Comparison of ENCODE assay signal across 8 cellular contexts in the genomic region with DNA sequence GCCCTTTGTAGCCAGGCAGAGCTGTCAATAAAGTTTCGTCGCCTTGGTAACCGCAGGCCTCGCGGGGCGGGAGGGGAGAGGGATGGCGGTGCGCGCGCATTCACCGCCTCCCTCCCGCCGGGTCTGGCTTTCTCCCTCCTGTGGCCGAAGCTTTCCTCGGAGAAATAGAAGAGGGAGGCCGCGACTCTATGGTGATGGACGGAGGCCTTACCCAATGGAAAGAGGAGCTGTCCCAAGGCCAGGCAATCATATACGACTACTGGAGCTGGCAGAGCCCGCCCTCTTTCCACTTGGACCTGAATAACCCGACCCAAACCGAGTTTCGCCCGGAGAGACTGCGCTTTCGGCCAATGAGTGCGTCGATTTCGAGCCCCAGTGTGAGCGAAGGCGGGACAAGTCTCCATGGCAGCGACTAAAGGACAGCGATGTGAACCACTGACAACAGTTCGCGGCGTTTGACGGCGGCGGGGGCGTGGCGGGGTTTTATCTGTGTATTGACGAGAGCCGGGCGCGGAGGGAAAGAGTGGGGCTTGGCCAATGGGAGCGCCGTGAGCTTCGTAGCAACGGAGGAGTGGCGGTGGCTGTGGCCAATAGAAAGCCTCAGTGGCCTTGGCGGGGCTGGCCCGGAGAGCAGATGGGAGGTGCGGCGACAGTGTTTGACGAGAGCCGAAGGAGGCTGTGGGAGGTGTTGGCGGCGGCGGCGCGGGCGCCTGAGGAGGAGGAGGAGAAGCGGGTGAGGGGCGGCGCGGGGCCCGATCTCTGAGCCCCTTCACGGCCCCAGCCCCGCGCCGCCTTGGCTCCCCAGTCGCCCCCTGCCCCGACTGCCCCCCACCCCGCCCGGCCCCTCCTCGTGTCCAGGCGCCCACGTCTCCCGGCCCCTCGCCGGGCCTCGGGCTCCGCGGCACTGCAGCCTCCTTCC. TPM values are rescaled to one million over a fixed set of nuclear protein-coding genes. Genes with fewer than 3 reads are reported as not detected.
DNase-seq lines count a peak whose midpoint lies in the region; ATAC-seq and TF ChIP-seq lines count a peak whose summit lies in the region.

A gene (plus strand): TSS at position 652 of the 919 bp plus-strand sequence. CDS start 2,061 bp downstream, outside the sequence.

- H3K27me3 Mint-ChIP-seq in natural killer cell treated with Interleukin-12 subunit alpha and Interleukin-12 subunit beta and Interleukin-15 and Interleukin-18, amount 100 ng/mL, for 72 hours: peaks cover 0 to 11% of the 10 kb centered on the region in 2 donors

- H3K36me3 Mint-ChIP-seq in natural killer cell treated with Interleukin-12 subunit alpha and Interleukin-12 subunit beta and Interleukin-15 and Interleukin-18, amount 100 ng/mL, for 72 hours: no peaks in the 10 kb centered on the region

- H3K36me3 ChIP-seq in H7 (replicated peaks; ENCODE audit: control insufficient read depth, insufficient read depth, low read length): peaks cover 16% of the 10 kb centered on the region

- ATAC-seq in natural killer cell treated with Interleukin-12 subunit alpha and Interleukin-12 subunit beta and Interleukin-15 and Interleukin-18, amount 100 ng/mL, for 72 hours: peak; percentile 91
- ATAC-seq in stimulated activated naive CD8-positive, alpha-beta T cell treated with anti-CD3 and anti-CD28 coated beads, Interleukin-15, Interleukin-2, amounts not matched to agents 100 U/mL and 50 U/mL, for 24 hours: peak; percentile 87

- H3K27ac Mint-ChIP-seq in natural killer cell treated with Interleukin-12 subunit alpha and Interleukin-12 subunit beta and Interleukin-15 and Interleukin-18, amount 100 ng/mL, for 72 hours: peak within 1 kb of the TSS; percentile 95 to 97

- H3K4me3 ChIP-seq in H7 (ENCODE audit: insufficient read depth, low read depth, low read length): peak within 1 kb of the TSS; percentile 73
- H3K4me3 ChIP-seq in fibroblast of pulmonary artery (replicated peaks; ENCODE audit: low read depth, low read length): peak within 1 kb of the TSS; percentile 77

- peak; percentile 100 for DNase-seq in ELR (ENCODE audit: low read depth)
- DNase-seq in H7: peak; percentile 100
- DNase-seq in M059J (ENCODE audit: low read depth): peak; percentile 100
- DNase-seq in SHP77 (lab: John Stamatoyannopoulos, UW): peak; percentile 100
- peak; percentile 100 for DNase-seq in activated effector memory CD4-positive, alpha-beta T cell treated with Interleukin-2 at 50 U/mL for 16 hours
- peak; percentile 100 for DNase-seq in fibroblast of pulmonary artery (ENCODE audit: low read depth)
- peak; percentile 100 for DNase-seq in natural killer cell treated with Interleukin-12 subunit alpha and Interleukin-12 subunit beta and Interleukin-15 and Interleukin-18, amount 100 ng/mL, for 72 hours (ENCODE audit: low spot score)
- DNase-seq in stimulated activated naive CD8-positive, alpha-beta T cell treated with anti-CD3 and anti-CD28 coated beads, Interleukin-15, Interleukin-2, amounts not matched to agents 100 U/mL and 50 U/mL, for 24 hours: peak; percentile 100

- no peaks in the 10 kb centered on the region for H3K9me3 Mint-ChIP-seq in natural killer cell treated with Interleukin-12 subunit alpha and Interleukin-12 subunit beta and Interleukin-15 and Interleukin-18, amount 100 ng/mL, for 72 hours

- peaks cover 19 to 20% of the 10 kb centered on the region in 2 donors for H3K4me1 Mint-ChIP-seq in natural killer cell treated with Interleukin-12 subunit alpha and Interleukin-12 subunit beta and Interleukin-15 and Interleukin-18, amount 100 ng/mL, for 72 hours (ENCODE audit: low read depth in 2 of 2)

- H3K4me3 Mint-ChIP-seq in natural killer cell treated with Interleukin-12 subunit alpha and Interleukin-12 subunit beta and Interleukin-15 and Interleukin-18, amount 100 ng/mL, for 72 hours: peak within 1 kb of the TSS; percentile 95

- H3K27me3 ChIP-seq in H7 (ENCODE audit: control insufficient read depth, insufficient read depth, low read length): no peaks in the 10 kb centered on the region

- peak; percentile 33 for TF ChIP-seq CTCF in fibroblast of pulmonary artery (IDR thresholded peaks at IDR 0.05; ENCODE audit: low read length, missing control alignments)

RNA-seq across cellular contexts. Expression of the gene that starts here (rescaled TPM):
- total RNA-seq in H7 (2014; rRNA removed; shearing (Covaris generic)): 36.1 and 58.9 TPM in 2 replicates
- total RNA-seq in M059J (2014; rRNA removed; shearing (Covaris generic)): 5.2 and 10.0 TPM in 2 replicates
- total RNA-seq in natural killer cell treated with Interleukin-12 subunit alpha and Interleukin-12 subunit beta and Interleukin-15 and Interleukin-18, amount 100 ng/mL, for 72 hours: 10 to 100 TPM in 1 of 2 donors, 1 to 10 TPM in 1; 9.7 to 22.1 TPM

Comparison
In these comparisons a context has a peak if more than half of its experiments do, and no peak if none do; other contexts are left out.
1. Peak in every context shown above with its lines: DNase-seq, ATAC-seq and H3K4me3 ChIP-seq.